In genomic region chr6:44058617-44059358, GRCh38 we compare ENCODE assay signal across 8 cellular contexts.
DNase-seq lines count a peak whose midpoint lies in the region; ATAC-seq, FAIRE-seq and TF ChIP-seq lines count a peak whose summit lies in the region.

No MANE protein-coding gene starts in this region.

- in situ Hi-C loops in astrocyte of the cerebellum (cut with HindIII; ENCODE audit: low sequenced_read_pairs): no loop called here

- peak; percentile 67 for ATAC-seq in GM18858 (IDR thresholded peaks at IDR 0.05; ENCODE audit: unreplicated experiment)
- peak; percentile 64 for ATAC-seq in HG03108 (IDR thresholded peaks at IDR 0.05; ENCODE audit: unreplicated experiment)
- ATAC-seq in HG03439 (IDR thresholded peaks at IDR 0.05; ENCODE audit: unreplicated experiment): no peak

- H3K36me3 ChIP-seq in keratinocyte (ENCODE audit: control insufficient read depth in 2 of 2, extremely low read depth in 1 of 2, insufficient read depth in 2 of 2, low read length in 2 of 2): no peaks in the 10 kb centered on the region
- no peaks in the 10 kb centered on the region for H3K36me3 ChIP-seq in subcutaneous abdominal adipose tissue (ENCODE audit: control insufficient read depth in 5 of 5, insufficient read depth in 5 of 5, low read length in 5 of 5)

- H3K4me2 ChIP-seq in keratinocyte (ENCODE audit: control insufficient read depth, extremely low read depth, insufficient read depth, low read depth, low read length): peak overlapping the region; percentile 52

- peak overlapping the region; percentile 53 for H3K9ac ChIP-seq in keratinocyte (ENCODE audit: control insufficient read depth, extremely low read depth, insufficient read depth, low read length)
- H3K9ac ChIP-seq in subcutaneous abdominal adipose tissue (ENCODE audit: low read length in 5 of 5): peak overlapping the region in 4 of 5 donors; percentile 18 to 55 (median 44)

- no peaks in the 10 kb centered on the region for H3K9me1 ChIP-seq in keratinocyte (ENCODE audit: control insufficient read depth, extremely low read depth, insufficient read depth, low read length)

- no peaks in the 10 kb centered on the region for H4K20me1 ChIP-seq in keratinocyte (ENCODE audit: control insufficient read depth, extremely low read depth, insufficient read depth, low read length)

- H3K9me3 ChIP-seq in keratinocyte (ENCODE audit: control insufficient read depth, low read depth, low read length): no peaks in the 10 kb centered on the region
- no peaks in the 10 kb centered on the region for H3K9me3 ChIP-seq in subcutaneous abdominal adipose tissue (ENCODE audit: control insufficient read depth in 5 of 5, low read length in 5 of 5)

- H3K4me1 ChIP-seq in keratinocyte (ENCODE audit: control insufficient read depth, extremely low read depth, insufficient read depth, low read length) (peaks cover 68% of the 10 kb centered on the region), subcutaneous abdominal adipose tissue (ENCODE audit: control insufficient read depth in 5 of 5, insufficient read depth in 5 of 5, low read length in 5 of 5) (peaks cover 8 to 50% (median 25%) of the 10 kb centered on the region in 5 donors)

- no peaks in the 10 kb centered on the region for H3K79me2 ChIP-seq in keratinocyte (ENCODE audit: control insufficient read depth, insufficient read depth, low read length)

- dilution Hi-C loops in keratinocyte (cut with MboI; ENCODE audit: extremely low pct_ligation_motif_present, low sequenced_read_pairs): no loop called here

- H2AFZ ChIP-seq in keratinocyte (ENCODE audit: control insufficient read depth, low read length): no peak overlapping the region

- no peaks in the 10 kb centered on the region for H3K27me3 ChIP-seq in keratinocyte (ENCODE audit: control insufficient read depth, extremely low read depth, insufficient read depth, low read length)
- no peaks in the 10 kb centered on the region for H3K27me3 ChIP-seq in subcutaneous abdominal adipose tissue (ENCODE audit: control insufficient read depth in 5 of 5, insufficient read depth in 4 of 5, low read length in 5 of 5)

- TF ChIP-seq CTCF in astrocyte of the cerebellum (IDR thresholded peaks at IDR 0.05; ENCODE audit: low read depth, low read length, missing control alignments) (no peak), keratinocyte (optimal IDR thresholded peaks at IDR 0.05 in 1 of 3, IDR thresholded peaks at IDR 0.05 in 1 of 3, conservative IDR thresholded peaks at IDR 0.05 in 1 of 3; ENCODE audit: extremely low read depth in 1 of 3, insufficient read depth in 2 of 3, low read length in 3 of 3) (no peak)

- H3K4me3 ChIP-seq in astrocyte of the cerebellum (ENCODE audit: low read depth, low read length) (no peak overlapping the region), keratinocyte (ENCODE audit: control insufficient read depth in 2 of 3, extremely low read depth in 1 of 3, insufficient read depth in 2 of 3, low read depth in 1 of 3, low read length in 3 of 3) (no peak overlapping the region), subcutaneous abdominal adipose tissue (ENCODE audit: low read depth in 1 of 5, low read length in 5 of 5) (peak overlapping the region in 1 of 5 donors; percentile 35)

- H3K27ac ChIP-seq in keratinocyte (ENCODE audit: control insufficient read depth, insufficient read depth, low read length) (peak overlapping the region; percentile 64), subcutaneous abdominal adipose tissue (ENCODE audit: low read depth, low read length) (peak overlapping the region; percentile 68)

- DNase-seq in astrocyte of the cerebellum (ENCODE audit: low read depth) (peak; percentile 94), keratinocyte (ENCODE audit: low read depth, low spot score) (peak; percentile 95), DMS 273 (lab: John Stamatoyannopoulos, UW; ENCODE audit: unreplicated experiment) (no peak), GOT3 (lab: John Stamatoyannopoulos, UW) (no peak)

- peak; percentile 69 for FAIRE-seq in keratinocyte (lab: Jason Lieb, UNC)

Comparison
In these comparisons a context has a peak if more than half of its experiments do, and no peak if none do; other contexts are left out.
1. DNase-seq: peak in astrocyte of the cerebellum (single experiment) and keratinocyte (single experiment); none in DMS 273 (single experiment) and GOT3 (single experiment).